ENCODE assay signal across 22 cellular contexts in the genomic region with DNA sequence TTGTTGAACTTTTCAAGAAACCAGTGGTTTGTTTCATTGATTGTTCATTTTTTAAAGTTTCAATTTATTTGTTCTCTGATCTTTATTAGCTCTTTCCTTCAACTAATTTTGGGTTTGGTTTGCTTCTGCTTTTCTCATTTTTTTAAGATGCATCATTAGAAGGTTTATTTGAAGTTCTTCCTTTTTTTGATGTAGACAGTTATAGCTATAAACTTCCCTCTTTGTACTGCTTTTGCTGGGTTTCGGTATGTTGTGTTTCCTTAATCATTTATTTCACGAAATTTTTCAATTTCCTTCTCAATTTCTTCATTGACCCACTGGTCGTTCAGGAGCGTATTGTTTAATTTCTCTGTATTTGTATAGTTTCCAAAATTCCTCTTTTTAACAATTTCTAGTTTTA.
"Had no signal": no experiment of that assay in that cellular context is flagged by ENCODE, and none has a peak within 500 bp of the region (broad histone marks: within the 10 kb centered on the region; RNA-seq: fewer than 3 reads in every experiment).

No MANE protein-coding gene starts in this region.

- DNase-seq: activated CD4-positive, alpha-beta T cell treated with anti-CD3 and anti-CD28 coated beads, Interleukin-2, amount 10 ng/mL, durations not matched to agents 7 days and 5 days; activated CD4-positive, CD25-positive, alpha-beta regulatory T cell treated with anti-CD3 and anti-CD28 coated beads, Interleukin-2, amount 50 U/mL, for 72 hours; activated CD8-positive, alpha-beta T cell treated with anti-CD3 and anti-CD28 coated beads, Interleukin-2, amount 10 ng/mL, durations not matched to agents 7 days and 5 days; aorta; caudate nucleus; effector memory CD8-positive, alpha-beta T cell; foreskin melanocyte; hippocampal formation; left ventricle myocardium inferior; natural killer cell; spleen; stimulated activated CD4-positive, alpha-beta T cell treated with anti-CD3 and anti-CD28 coated beads, Interleukin-4, amount 100 ng/mL, for 1 hour; substantia nigra; thyroid gland had no signal

- H3K4me1 ChIP-seq: left ventricle myocardium inferior, prostate gland, spleen, thyroid gland had no signal

- H3K9me3 ChIP-seq: prostate gland, thyroid gland had no signal

- ATAC-seq: activated CD8-positive, alpha-beta T cell treated with anti-CD3 and anti-CD28 coated beads, Interleukin-2, amount 10 ng/mL, durations not matched to agents 7 days and 5 days; activated naive CD4-positive, alpha-beta T cell treated with anti-CD3 and anti-CD28 coated beads, Interleukin-2, amount 50 U/mL, for 72 hours; activated T-helper 17 cell treated with anti-CD3 and anti-CD28 coated beads, Interleukin-2, amount 50 U/mL, for 72 hours; effector memory CD8-positive, alpha-beta T cell; esophagus mucosa; natural killer cell had no signal

- H3K4me3 Mint-ChIP-seq: activated CD4-positive, alpha-beta T cell treated with anti-CD3 and anti-CD28 coated beads, Interleukin-2, amount 10 ng/mL, durations not matched to agents 7 days and 5 days; activated CD8-positive, alpha-beta T cell treated with anti-CD3 and anti-CD28 coated beads, Interleukin-2, amount 10 ng/mL, durations not matched to agents 7 days and 5 days; activated T-helper 17 cell treated with anti-CD3 and anti-CD28 coated beads, Interleukin-2, amount 50 U/mL, for 72 hours; brain; mesothelial cell of epicardium; natural killer cell; stimulated activated naive CD8-positive, alpha-beta T cell treated with anti-CD3 and anti-CD28 coated beads, Interleukin-15, Interleukin-2, amounts not matched to agents 100 ng/mL and 50 ng/mL, for 24 hours had no signal

- H3K4me1 Mint-ChIP-seq: activated CD4-positive, alpha-beta T cell treated with anti-CD3 and anti-CD28 coated beads, Interleukin-2, amount 10 ng/mL, durations not matched to agents 7 days and 5 days; brain; mesothelial cell of epicardium had no signal

- H3K36me3 ChIP-seq: prostate gland, thyroid gland had no signal

- H3K27ac ChIP-seq: left ventricle myocardium inferior, prostate gland, spleen, thyroid gland, VCaP had no signal

- H3K27ac Mint-ChIP-seq: activated CD4-positive, alpha-beta T cell treated with anti-CD3 and anti-CD28 coated beads, Interleukin-2, amount 10 ng/mL, durations not matched to agents 7 days and 5 days; activated CD8-positive, alpha-beta T cell treated with anti-CD3 and anti-CD28 coated beads, Interleukin-2, amount 10 ng/mL, durations not matched to agents 7 days and 5 days; activated naive CD4-positive, alpha-beta T cell treated with anti-CD3 and anti-CD28 coated beads, Interleukin-2, amount 50 U/mL, for 72 hours; activated T-helper 17 cell treated with anti-CD3 and anti-CD28 coated beads, Interleukin-2, amount 50 U/mL, for 72 hours; brain; effector memory CD8-positive, alpha-beta T cell; mesothelial cell of epicardium; natural killer cell; stimulated activated naive CD8-positive, alpha-beta T cell treated with anti-CD3 and anti-CD28 coated beads, Interleukin-15, Interleukin-2, amounts not matched to agents 100 ng/mL and 50 ng/mL, for 24 hours had no signal

- H3K27me3 Mint-ChIP-seq: activated CD4-positive, alpha-beta T cell treated with anti-CD3 and anti-CD28 coated beads, Interleukin-2, amount 10 ng/mL, durations not matched to agents 7 days and 5 days; activated T-helper 17 cell treated with anti-CD3 and anti-CD28 coated beads, Interleukin-2, amount 50 U/mL, for 72 hours; effector memory CD8-positive, alpha-beta T cell; stimulated activated naive CD8-positive, alpha-beta T cell treated with anti-CD3 and anti-CD28 coated beads, Interleukin-15, Interleukin-2, amounts not matched to agents 100 ng/mL and 50 ng/mL, for 24 hours had no signal

- H3K4me3 ChIP-seq: left ventricle myocardium inferior, prostate gland, spleen, thyroid gland had no signal

- H3K27me3 ChIP-seq: spleen, thyroid gland had no signal
